ENCODE assay signal across 18 cellular contexts in genomic region chr13:112255550-112256120, GRCh38.
"Had no signal": no experiment of that assay in that cellular context is flagged by ENCODE, and none has a peak within 500 bp of the region (broad histone marks: within the 10 kb centered on the region; RNA-seq: fewer than 3 reads in every experiment).

No MANE protein-coding gene starts in this region.

- H3K27ac Mint-ChIP-seq: effector memory CD8-positive, alpha-beta T cell; mesothelial cell of epicardium; natural killer cell treated with Interleukin-12 subunit alpha and Interleukin-12 subunit beta and Interleukin-15 and Interleukin-18, amount 100 ng/mL, for 72 hours had no signal

- H3K36me3 Mint-ChIP-seq: mesothelial cell of epicardium; natural killer cell treated with Interleukin-12 subunit alpha and Interleukin-12 subunit beta and Interleukin-15 and Interleukin-18, amount 100 ng/mL, for 72 hours had no signal

- FAIRE-seq: small intestine had no signal

- H3K27me3 ChIP-seq: foreskin keratinocyte, neutrophil had no signal

- H3K4me1 ChIP-seq: foreskin keratinocyte, stomach, transverse colon had no signal

- H3K36me3 ChIP-seq: neutrophil, stomach, thoracic aorta, transverse colon had no signal

- DNase-seq: cortex of kidney; effector memory CD8-positive, alpha-beta T cell; foreskin keratinocyte; left colon; posterior cingulate gyrus; right cardiac atrium; small intestine; stimulated activated CD4-positive, alpha-beta T cell treated with anti-CD3 and anti-CD28 coated beads, Interleukin-12 subunit alpha, Interleukin-12 subunit beta, amount 100 ng/mL, for 4 hours; stimulated activated naive CD4-positive, alpha-beta T cell; stomach; substantia nigra; transverse colon had no signal

- H3K27ac ChIP-seq: dorsolateral prefrontal cortex, foreskin keratinocyte, neutrophil, stomach, thoracic aorta, transverse colon had no signal

- H3K4me1 Mint-ChIP-seq: central memory CD8-positive, alpha-beta T cell had no signal

- H3K9me3 ChIP-seq: neutrophil, thoracic aorta, transverse colon had no signal

- ATAC-seq: effector memory CD8-positive, alpha-beta T cell; foreskin keratinocyte; left colon; natural killer cell treated with Interleukin-12 subunit alpha and Interleukin-12 subunit beta and Interleukin-15 and Interleukin-18, amount 100 ng/mL, for 72 hours; right cardiac atrium had no signal

- H3K4me3 ChIP-seq: dorsolateral prefrontal cortex, stomach, thoracic aorta, transverse colon had no signal

- H3K9me3 Mint-ChIP-seq: central memory CD8-positive, alpha-beta T cell; effector memory CD8-positive, alpha-beta T cell; mesothelial cell of epicardium; natural killer cell treated with Interleukin-12 subunit alpha and Interleukin-12 subunit beta and Interleukin-15 and Interleukin-18, amount 100 ng/mL, for 72 hours had no signal

- H3K4me3 Mint-ChIP-seq: central memory CD8-positive, alpha-beta T cell; effector memory CD8-positive, alpha-beta T cell; mesothelial cell of epicardium; natural killer cell treated with Interleukin-12 subunit alpha and Interleukin-12 subunit beta and Interleukin-15 and Interleukin-18, amount 100 ng/mL, for 72 hours had no signal
